In the genomic region with DNA sequence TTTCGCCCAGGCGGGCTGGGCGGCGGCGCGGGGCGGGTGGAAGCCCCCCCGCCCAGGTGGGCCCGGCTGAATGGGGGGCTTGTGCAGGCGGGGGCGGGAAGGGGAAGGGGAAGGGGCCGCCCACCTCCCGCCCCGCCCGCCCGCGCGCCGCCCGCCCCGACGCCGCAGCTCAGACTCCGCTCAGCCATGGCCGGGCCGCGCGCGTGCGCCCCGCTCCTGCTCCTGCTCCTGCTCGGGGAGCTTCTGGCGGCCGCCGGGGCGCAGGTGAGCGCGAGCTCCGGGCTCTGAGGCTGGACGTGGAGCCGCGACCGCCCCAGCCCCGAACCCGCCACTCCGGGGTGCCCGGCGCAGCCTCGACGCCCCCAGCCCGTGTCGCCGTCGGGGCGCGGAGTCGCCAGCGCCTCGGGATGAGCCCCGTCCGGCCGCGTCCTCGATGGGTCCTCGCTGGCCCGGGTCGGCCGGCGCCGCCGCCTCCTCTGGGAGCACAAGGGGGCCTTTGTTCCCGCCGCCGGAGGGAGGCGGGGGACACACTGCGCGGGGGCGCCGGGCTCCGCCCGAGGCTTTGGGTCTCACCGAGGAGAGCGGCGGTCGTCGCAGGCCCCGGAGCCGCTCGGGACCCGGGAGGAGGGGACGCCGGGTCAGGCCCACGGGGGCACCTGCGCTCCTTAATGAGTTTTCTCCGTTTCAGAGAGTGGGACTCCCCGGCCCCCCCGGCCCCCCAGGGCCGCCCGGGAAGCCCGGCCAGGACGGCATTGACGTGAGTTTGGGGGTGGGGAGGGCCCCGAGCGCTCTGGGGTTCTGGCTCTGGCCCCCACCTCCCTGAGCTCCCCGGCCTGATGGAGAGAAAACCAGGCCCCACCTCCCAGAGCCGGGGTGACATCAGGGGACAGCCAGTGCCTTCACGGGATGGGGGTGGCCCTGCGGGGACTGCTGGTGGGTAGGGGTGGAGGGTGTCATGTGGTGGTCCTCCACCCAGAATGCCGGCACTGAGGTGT, we compare ENCODE assay signal across 10 cellular contexts. TPM values are rescaled to one million over a fixed set of nuclear protein-coding genes. Genes with fewer than 3 reads are reported as not detected.
DNase-seq lines count a peak whose midpoint lies in the region; ATAC-seq and TF ChIP-seq lines count a peak whose summit lies in the region.
"Had no signal": no experiment of that assay in that cellular context is flagged by ENCODE, and none has a peak within 500 bp of the region (broad histone marks: within the 10 kb centered on the region; RNA-seq: fewer than 3 reads in every experiment).

A gene (plus strand): TSS at position 172 of the 995 bp plus-strand sequence. CDS start 15 bp downstream, at position 187.

- peak within 1 kb of the TSS; percentile 21 for H2AFZ ChIP-seq in neuron (ENCODE audit: low read depth, low read length)

- H3K36me3 Mint-ChIP-seq in CD4-positive, alpha-beta T cell (ENCODE audit: low read depth) = peaks cover 7% of the 10 kb centered on the region

- POLR2A ChIA-PET in CD4-positive, alpha-beta T cell (lab: Charles Lee) = interaction anchor here (0.7 to 1.5 kb wide), 2 partner anchors 23 to 44 kb away, joined by 4 to 5 read pairs; a partner anchor contains a TSS

- H3K4me1 ChIP-seq in esophagus (ENCODE audit: control insufficient read depth in 2 of 2, insufficient read depth in 2 of 2, low read length in 1 of 2) (peaks cover 3 to 24% of the 10 kb centered on the region in 2 donors), neuron (ENCODE audit: insufficient read depth, low read length) (peaks cover 9% of the 10 kb centered on the region)

- H3K9me3 Mint-ChIP-seq in CD4-positive, alpha-beta T cell = no peaks in the 10 kb centered on the region

- peaks cover 23% of the 10 kb centered on the region for H3K27me3 Mint-ChIP-seq in CD4-positive, alpha-beta T cell

- peaks cover 12% of the 10 kb centered on the region for H3K4me1 Mint-ChIP-seq in CD4-positive, alpha-beta T cell (ENCODE audit: low read depth)

- intact Hi-C loops in CD4-positive, alpha-beta T cell (cut with DNase I, micrococcal nuclease) = no loop called here

- H3K27ac ChIP-seq in CD4-positive, alpha-beta T cell (ENCODE audit: low read depth, low read length) = no peak within 1 kb of the TSS
- no peak within 1 kb of the TSS for H3K27ac ChIP-seq in esophagus (ENCODE audit: low read depth in 2 of 2, low read length in 1 of 2)

- peak in 1 of 10 experiments; percentile 13 for DNase-seq in CD4-positive, alpha-beta T cell
- DNase-seq in Jurkat, Clone E6-1 (ENCODE audit: low read depth, low spot score) = no peak
- DNase-seq in NCI-H82 (lab: John Stamatoyannopoulos, UW) = no peak
- DNase-seq: NCI-H524; stimulated activated CD4-positive, alpha-beta T cell treated with anti-CD3 and anti-CD28 coated beads, Interleukin-1b, Interleukin-23, amount 100 ng/mL, for 48 hours had no signal

- peak within 1 kb of the TSS; percentile 21; the same call in 1 of the 2 replicates for H3K4me3 ChIP-seq in Jurkat, Clone E6-1 (ENCODE audit: low read length)
- H3K4me3 ChIP-seq in esophagus (ENCODE audit: low read depth in 1 of 2, low read length in 2 of 2) (peak within 1 kb of the TSS; percentile 3 to 13), neuron (ENCODE audit: low read length) (no peak within 1 kb of the TSS)

- CTCF ChIA-PET in CD4-positive, alpha-beta T cell (lab: Charles Lee) = no interaction called here

- H3K36me3 ChIP-seq in esophagus (ENCODE audit: control insufficient read depth in 2 of 2, insufficient read depth in 2 of 2, low read length in 1 of 2) (peaks cover 3 to 12% of the 10 kb centered on the region in 2 donors), neuron (ENCODE audit: insufficient read depth, low read length) (peaks cover 3% of the 10 kb centered on the region)

- peak within 1 kb of the TSS; percentile 42 for H3K4me3 Mint-ChIP-seq in CD4-positive, alpha-beta T cell

- H3K9me3 ChIP-seq in CD4-positive, alpha-beta T cell (ENCODE audit: control insufficient read depth, low read length) = no peaks in the 10 kb centered on the region
- H3K9me3 ChIP-seq in esophagus (ENCODE audit: control insufficient read depth in 2 of 2, insufficient read depth in 1 of 2, low read depth in 1 of 2, low read length in 1 of 2) (peaks cover 0 to 3% of the 10 kb centered on the region in 2 donors), neuron (ENCODE audit: low read length) (no peaks in the 10 kb centered on the region)

- WGBS in esophagus, 2 donors = 9 to 11% methylated on average over 49 to 109 of the region's 109 CpGs

- peaks cover 47% of the 10 kb centered on the region for H3K27me3 ChIP-seq in CD4-positive, alpha-beta T cell (ENCODE audit: control insufficient read depth, insufficient read depth, low read length)
- H3K27me3 ChIP-seq in esophagus (ENCODE audit: control insufficient read depth in 1 of 2, insufficient read depth in 2 of 2, low read length in 2 of 2) (peaks cover 0 to 17% of the 10 kb centered on the region in 2 donors), neuron (ENCODE audit: insufficient read depth, low read length) (peaks cover 50% of the 10 kb centered on the region)

- H3K27ac Mint-ChIP-seq in CD4-positive, alpha-beta T cell = no peak within 1 kb of the TSS

- ATAC-seq in CD4-positive, alpha-beta T cell (ENCODE audit: poor library complexity) = peak; percentile 38
- ATAC-seq in GM18502 (IDR thresholded peaks at IDR 0.05; ENCODE audit: poor library complexity, unreplicated experiment) (no peak), HG02973 (IDR thresholded peaks at IDR 0.05; ENCODE audit: unreplicated experiment) (no peak), GM18909 (IDR thresholded peaks at IDR 0.05; ENCODE audit: poor library complexity, unreplicated experiment) (no peak)

- TF ChIP-seq CTCF in CD4-positive, alpha-beta T cell (IDR thresholded peaks at IDR 0.05) = no peak

RNA-seq across cellular contexts. Expression of the gene that starts here (rescaled TPM):
- not detected for total RNA-seq in CD4-positive, alpha-beta T cell
- polyA plus RNA-seq in Jurkat, Clone E6-1 (2012; ENCODE audit: insufficient read depth, insufficient read length) = 18.6 TPM
- 1 to 10 TPM; 1.4 to 3.8 TPM for polyA plus RNA-seq in esophagus

Comparison
In these comparisons a context has a peak if more than half of its experiments do, and no peak if none do; other contexts are left out.
1. Peak in ATAC-seq in CD4-positive, alpha-beta T cell; RNA of the gene not detected or under 1 TPM.